21 cellular contexts compared by ENCODE assay signal in genomic region chr16:26614102-26614864, GRCh38.
DNase-seq lines count a peak whose midpoint lies in the region; ATAC-seq, FAIRE-seq and TF ChIP-seq lines count a peak whose summit lies in the region.
"Had no signal": no experiment of that assay in that cellular context is flagged by ENCODE, and none has a peak within 500 bp of the region (broad histone marks: within the 10 kb centered on the region; RNA-seq: fewer than 3 reads in every experiment).

No MANE protein-coding gene starts in this region.

- DNase-seq in activated T-cell treated with anti-CD3 and anti-CD28 coated beads, Interleukin-2, amount 50 U/mL, for 72 hours: no peak
- DNase-seq in activated T-cell treated with anti-CD3 and anti-CD28 coated beads, Interleukin-2, amount 50 U/mL, for 48 hours: no peak
- peak; percentile 53 for DNase-seq in endodermal cell
- no peak for DNase-seq in spleen
- no peak for DNase-seq in urothelium cell line (ENCODE audit: low spot score)
- no peak for DNase-seq in A172 (ENCODE audit: low spot score)
- DNase-seq: ACHN; activated gamma-delta T cell; DMS79 treated with DMSO at 0.1 percent for 48 hours; GOT3; NCI-H1417 treated with DMSO at 0.1 percent for 48 hours; NCI-H2171; NCI-H82; stimulated activated CD4-positive, alpha-beta T cell treated with anti-CD3 and anti-CD28 coated beads, Interleukin-15, amount 100 ng/mL, for 24 hours had no signal

- peaks cover 2 to 7% of the 10 kb centered on the region in 2 donors for H3K9me3 Mint-ChIP-seq in activated T-cell treated with anti-CD3 and anti-CD28 coated beads, Interleukin-2, amount 50 U/mL, for 72 hours
- H3K9me3 Mint-ChIP-seq in T-helper 1 cell treated with Interleukin-12 subunit alpha and Interleukin-12 subunit beta and Interleukin-4 antibody, amounts not matched to agents 30 μg/mL and 1 μg/mL, for 36 hours: peaks cover 35% of the 10 kb centered on the region
- no peaks in the 10 kb centered on the region for H3K9me3 Mint-ChIP-seq in endodermal cell

- H3K27ac Mint-ChIP-seq in activated T-cell treated with anti-CD3 and anti-CD28 coated beads, Interleukin-2, amount 50 U/mL, for 72 hours: peak overlapping the region; percentile 31
- peak overlapping the region; percentile 88 for H3K27ac Mint-ChIP-seq in T-helper 1 cell treated with Interleukin-12 subunit alpha and Interleukin-12 subunit beta and Interleukin-4 antibody, amounts not matched to agents 30 μg/mL and 1 μg/mL, for 36 hours
- H3K27ac Mint-ChIP-seq in endodermal cell: no peak overlapping the region
- H3K27ac Mint-ChIP-seq: stimulated activated memory B cell treated with anti-CD40 and anti-IgM and Interleukin-4, amounts not matched to agents 10 μg/mL and 1 μg/mL and 100 μg/mL, for 72 hours had no signal

- no peaks in the 10 kb centered on the region for H3K27me3 ChIP-seq in endodermal cell (ENCODE audit: control insufficient read depth, insufficient read depth, low read length, poor library complexity, severe bottlenecking)
- no peaks in the 10 kb centered on the region for H3K27me3 ChIP-seq in spleen (replicated peaks in 1 of 7)
- H3K27me3 ChIP-seq: tibial nerve had no signal

- H3K36me3 Mint-ChIP-seq in activated T-cell treated with anti-CD3 and anti-CD28 coated beads, Interleukin-2, amount 50 U/mL, for 72 hours (ENCODE audit: insufficient read depth in 2 of 2): peaks cover 0 to 2% of the 10 kb centered on the region in 2 donors
- peaks cover 23% of the 10 kb centered on the region for H3K36me3 Mint-ChIP-seq in T-helper 1 cell treated with Interleukin-12 subunit alpha and Interleukin-12 subunit beta and Interleukin-4 antibody, amounts not matched to agents 30 μg/mL and 1 μg/mL, for 36 hours (ENCODE audit: low read depth)
- H3K36me3 Mint-ChIP-seq in endodermal cell (ENCODE audit: low read depth): peaks cover 2% of the 10 kb centered on the region
- H3K36me3 Mint-ChIP-seq: stimulated activated memory B cell treated with anti-CD40 and anti-IgM and Interleukin-4, amounts not matched to agents 10 μg/mL and 1 μg/mL and 100 μg/mL, for 72 hours had no signal

- no peak overlapping the region for H3K4me3 ChIP-seq in endodermal cell (ENCODE audit: low read length)
- H3K4me3 ChIP-seq in spleen: no peak overlapping the region
- H3K4me3 ChIP-seq: coronary artery, tibial nerve had no signal

- no peak overlapping the region for H3K9ac ChIP-seq in endodermal cell (ENCODE audit: extremely low read depth, low read length, poor library complexity, severe bottlenecking)

- peak overlapping the region; percentile 91 for H3K27ac ChIP-seq in endodermal cell (ENCODE audit: low read depth, low read length)
- peak overlapping the region in 5 of 8 donors; percentile 24 to 51 (median 44) for H3K27ac ChIP-seq in spleen
- H3K27ac ChIP-seq: coronary artery, tibial nerve had no signal

- peaks cover 30% of the 10 kb centered on the region for H3K27me3 Mint-ChIP-seq in activated T-cell treated with anti-CD3 and anti-CD28 coated beads, Interleukin-2, amount 50 U/mL, for 72 hours (ENCODE audit: low read depth)
- no peaks in the 10 kb centered on the region for H3K27me3 Mint-ChIP-seq in T-helper 1 cell treated with Interleukin-12 subunit alpha and Interleukin-12 subunit beta and Interleukin-4 antibody, amounts not matched to agents 30 μg/mL and 1 μg/mL, for 36 hours (ENCODE audit: low read depth)
- H3K27me3 Mint-ChIP-seq in endodermal cell (ENCODE audit: insufficient read depth): peaks cover 25% of the 10 kb centered on the region
- H3K27me3 Mint-ChIP-seq: stimulated activated memory B cell treated with anti-CD40 and anti-IgM and Interleukin-4, amounts not matched to agents 10 μg/mL and 1 μg/mL and 100 μg/mL, for 72 hours had no signal

- H3K4me1 Mint-ChIP-seq in activated T-cell treated with anti-CD3 and anti-CD28 coated beads, Interleukin-2, amount 50 U/mL, for 72 hours (ENCODE audit: low read depth): peaks cover 15% of the 10 kb centered on the region
- peaks cover 45% of the 10 kb centered on the region for H3K4me1 Mint-ChIP-seq in T-helper 1 cell treated with Interleukin-12 subunit alpha and Interleukin-12 subunit beta and Interleukin-4 antibody, amounts not matched to agents 30 μg/mL and 1 μg/mL, for 36 hours (ENCODE audit: low read depth)
- no peaks in the 10 kb centered on the region for H3K4me1 Mint-ChIP-seq in endodermal cell
- H3K4me1 Mint-ChIP-seq: nephron; stimulated activated memory B cell treated with anti-CD40 and anti-IgM and Interleukin-4, amounts not matched to agents 10 μg/mL and 1 μg/mL and 100 μg/mL, for 72 hours had no signal

- no peaks in the 10 kb centered on the region for H3K4me1 ChIP-seq in endodermal cell (ENCODE audit: control insufficient read depth, insufficient read depth, low read length)
- peaks cover 0 to 24% (median 8%) of the 10 kb centered on the region in 6 donors for H3K4me1 ChIP-seq in spleen
- H3K4me1 ChIP-seq: tibial nerve had no signal

- H3K36me3 ChIP-seq in endodermal cell (ENCODE audit: control insufficient read depth, insufficient read depth, low read length) (no peaks in the 10 kb centered on the region), spleen (no peaks in the 10 kb centered on the region)
- H3K36me3 ChIP-seq: tibial nerve had no signal

- peak overlapping the region; percentile 17 to 48 for H3K4me3 Mint-ChIP-seq in activated T-cell treated with anti-CD3 and anti-CD28 coated beads, Interleukin-2, amount 50 U/mL, for 72 hours
- peak overlapping the region; percentile 79 for H3K4me3 Mint-ChIP-seq in T-helper 1 cell treated with Interleukin-12 subunit alpha and Interleukin-12 subunit beta and Interleukin-4 antibody, amounts not matched to agents 30 μg/mL and 1 μg/mL, for 36 hours
- H3K4me3 Mint-ChIP-seq in endodermal cell: no peak overlapping the region
- H3K4me3 Mint-ChIP-seq: nephron; stimulated activated memory B cell treated with anti-CD40 and anti-IgM and Interleukin-4, amounts not matched to agents 10 μg/mL and 1 μg/mL and 100 μg/mL, for 72 hours had no signal

- ATAC-seq in activated T-cell treated with anti-CD3 and anti-CD28 coated beads, Interleukin-2, amount 50 U/mL, for 72 hours (replicated peaks in 1 of 2): peak; percentile 41 to 45
- ATAC-seq in HG02798 (IDR thresholded peaks at IDR 0.05; ENCODE audit: poor library complexity, unreplicated experiment): no peak
- ATAC-seq: stimulated activated memory B cell treated with anti-CD40 and anti-IgM and Interleukin-4, amounts not matched to agents 10 μg/mL and 1 μg/mL and 100 μg/mL, for 72 hours had no signal

- peaks cover 6% of the 10 kb centered on the region for H3K9me3 ChIP-seq in endodermal cell (ENCODE audit: control insufficient read depth, low read length)
- H3K9me3 ChIP-seq in spleen: peaks cover 0 to 5% (median 0%) of the 10 kb centered on the region in 8 donors
- H3K9me3 ChIP-seq: tibial nerve had no signal

- TF ChIP-seq POLR2A in spleen (IDR thresholded peaks at IDR 0.05): no peak

- intact Hi-C loops in spleen (cut with DNase I; ENCODE audit: low total_unique reads): no loop called here

- FAIRE-seq in urothelium cell line (lab: Jason Lieb, UNC): no peak
- FAIRE-seq: frontal cortex had no signal

- 77 to 81% methylated on average over 8 to 11 of the region's 11 CpGs for WGBS in endodermal cell (ENCODE audit: insufficient coverage in 1 of 2, insufficient read length in 1 of 2), 2 experiments
- 39 to 45% (median 43%) methylated on average over 11 of the region's 11 CpGs for WGBS in spleen, 5 donors

- TF ChIP-seq CTCF in endodermal cell (conservative IDR thresholded peaks at IDR 0.05) (no peak), spleen (IDR thresholded peaks at IDR 0.05 in 8 of 11, conservative IDR thresholded peaks at IDR 0.05 in 3 of 11) (no peak)
